ENCODE assay signal across 9 cellular contexts in genomic region chr4:145216532-145216931, GRCh38. TPM values are rescaled to one million over a fixed set of nuclear protein-coding genes. Genes with fewer than 3 reads are reported as not detected.
DNase-seq lines count a peak whose midpoint lies in the region; ATAC-seq and TF ChIP-seq lines count a peak whose summit lies in the region.
"Had no signal": no experiment of that assay in that cellular context is flagged by ENCODE, and none has a peak within 500 bp of the region (broad histone marks: within the 10 kb centered on the region; RNA-seq: fewer than 3 reads in every experiment).

No MANE protein-coding gene starts in this region.

- CTCF ChIA-PET in GM10248 (lab: Yijun Ruan, JAX) (interaction anchor here (1.1 to 3.7 kb wide), 12 partner anchors 11 to 402 kb away, joined by 3 to 29 read pairs (median 7); partner anchors contain the start of gene MMAA), HEK293T (lab: Yijun Ruan, JAX) (interaction anchor here (0.9 to 1.5 kb wide), 4 partner anchors 17 to 400 kb away, joined by 3 to 5 read pairs (median 4); no protein-coding TSS in a partner anchor)

- no peak for DNase-seq in GM10248 (ENCODE audit: extremely low spot score)
- DNase-seq in RPMI8226: peak; percentile 6
- DNase-seq in foreskin keratinocyte: peak in 1 of 2 donors; percentile 25
- DNase-seq in stimulated activated CD4-positive, alpha-beta T cell treated with anti-CD3 and anti-CD28 coated beads, Interleukin-12 subunit alpha, Interleukin-12 subunit beta, amount 100 ng/mL, for 4 hours: no peak
- DNase-seq in activated naive CD4-positive, alpha-beta T cell treated with Interleukin-2 at 50 U/mL for 16 hours: no peak
- no peak for DNase-seq in HEK293T (ENCODE audit: extremely low spot score)

- no peaks in the 10 kb centered on the region for H3K4me1 ChIP-seq in foreskin keratinocyte
- H3K4me1 ChIP-seq: SJCRH30 had no signal

- H3K27ac ChIP-seq in 22Rv1 (no peak overlapping the region), foreskin keratinocyte (no peak overlapping the region)
- H3K27ac ChIP-seq: SJCRH30 had no signal

- ATAC-seq in foreskin keratinocyte: no peak
- no peak for ATAC-seq in GM21576 (IDR thresholded peaks at IDR 0.05; ENCODE audit: unreplicated experiment)

- TF ChIP-seq CTCF in 22Rv1 (IDR thresholded peaks at IDR 0.05): peak; percentile 75
- TF ChIP-seq CTCF in GM10248 (IDR thresholded peaks at IDR 0.05; ENCODE audit: control extremely low read depth, extremely low read depth, low read depth, missing control alignments): peak; percentile 40
- peak; percentile 82 for TF ChIP-seq CTCF in foreskin keratinocyte (conservative IDR thresholded peaks at IDR 0.05)

- H3K27me3 ChIP-seq in foreskin keratinocyte: no peaks in the 10 kb centered on the region
- H3K27me3 ChIP-seq: SJCRH30 had no signal

- POLR2A ChIA-PET in GM10248 (lab: Yijun Ruan, JAX): no interaction called here
- POLR2A ChIA-PET in HEK293T (lab: Yijun Ruan, JAX): interaction anchor here (1.1 kb wide), 1 partner anchor 400 kb away, joined by 3 read pairs; no protein-coding TSS in a partner anchor

TF ChIP-seq in HEK293T, 16 proteins besides CTCF, POLR2A, EP300 and RAD21:
- TF ChIP-seq NFRKB (IDR thresholded peaks at IDR 0.05): no peak

RNA-seq across cellular contexts. Expression of gene OTUD4, which starts 36.1 kb away (rescaled TPM):
- 33.7 and 36.4 TPM in 2 replicates for total RNA-seq in foreskin keratinocyte
- 6.3 and 7.5 TPM in 2 replicates for polyA plus RNA-seq in foreskin keratinocyte
